In the genomic region with DNA sequence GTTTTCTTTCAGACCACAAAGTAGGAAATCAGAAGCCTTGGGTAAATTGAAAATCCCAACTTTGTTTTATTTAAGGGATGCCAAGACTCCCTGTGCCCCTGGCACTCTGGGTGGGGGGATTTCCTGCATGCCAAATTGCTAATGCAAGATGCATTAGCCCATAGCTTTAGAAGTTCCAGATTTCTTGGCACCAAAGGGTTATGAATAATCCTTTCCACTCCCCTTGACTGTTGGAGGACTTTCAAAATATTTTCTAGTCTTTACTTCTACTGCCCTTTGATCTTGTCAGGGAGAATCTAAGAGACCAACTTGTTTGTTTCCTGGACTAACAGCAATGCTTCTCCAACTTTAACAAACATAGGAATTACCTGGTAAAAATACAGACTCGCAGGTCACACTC, we compare ENCODE assay signal across 17 cellular contexts.
DNase-seq lines count a peak whose midpoint lies in the region; ATAC-seq, FAIRE-seq and TF ChIP-seq lines count a peak whose summit lies in the region.
"Had no signal": no experiment of that assay in that cellular context is flagged by ENCODE, and none has a peak within 500 bp of the region (broad histone marks: within the 10 kb centered on the region; RNA-seq: fewer than 3 reads in every experiment).

No MANE protein-coding gene starts in this region.

- intact Hi-C loops in HepG2 (cut with micrococcal nuclease; ENCODE audit: unreplicated experiment) (no loop called here), left ventricle myocardium superior (cut with micrococcal nuclease) (no loop called here)

- DNase-seq in HepG2 (ENCODE audit: low spot score) (no peak), amniotic epithelial cell (ENCODE audit: low read depth) (peak; percentile 85), foreskin fibroblast (peak; percentile 20 to 57), left ventricle myocardium superior (no peak), ACHN (no peak), WERI-Rb-1 (no peak), erythroblast (lab: John Stamatoyannopoulos, UW) (no peak)
- DNase-seq: activated B cell treated with CpG ODN at 0.5 μM for 24 hours; activated CD8-positive, alpha-beta memory T cell treated with anti-CD3 and anti-CD28 coated beads, Interleukin-2, amount 50 U/mL, for 48 hours; Calu3; head of caudate nucleus; NCI-H187; NCI-H82; stimulated activated CD4-positive, alpha-beta T cell treated with anti-CD3 and anti-CD28 coated beads, Interleukin-12 subunit alpha, Interleukin-12 subunit beta, amount 100 ng/mL, for 4 hours; transverse colon had no signal

- H3K27me3 ChIP-seq in liver (ENCODE audit: control insufficient read depth in 4 of 4, insufficient read depth in 4 of 4, low read length in 3 of 4), result no peaks in the 10 kb centered on the region
- H3K27me3 ChIP-seq in HepG2 (ENCODE audit: control insufficient read depth in 1 of 2, insufficient read depth in 2 of 2, low read length in 2 of 2), result peaks cover 0 to 2% of the 10 kb centered on the region in 2 experiments; a peak in 2 of 5 replicates
- no peaks in the 10 kb centered on the region for H3K27me3 ChIP-seq in WERI-Rb-1 (ENCODE audit: insufficient read depth, low read depth, severe bottlenecking)
- H3K27me3 ChIP-seq: transverse colon had no signal

- H3K9ac ChIP-seq in liver (ENCODE audit: low read depth in 1 of 2, low read length in 2 of 2) (no peak overlapping the region), HepG2 (ENCODE audit: insufficient read depth, low read depth, low read length) (no peak overlapping the region)

- FAIRE-seq in HepG2 (lab: Jason Lieb, UNC), result no peak

- CTCF ChIA-PET in HepG2 (lab: Yijun Ruan, JAX; ENCODE audit: low intra/inter-chr PET ratio, low total read pairs), result no interaction called here

- no peak overlapping the region for H2AFZ ChIP-seq in HepG2 (ENCODE audit: low read length)

- H3K9me3 ChIP-seq in liver (ENCODE audit: control insufficient read depth in 4 of 4, low read length in 3 of 4) (no peaks in the 10 kb centered on the region), HepG2 (ENCODE audit: low read length) (no peaks in the 10 kb centered on the region), WERI-Rb-1 (ENCODE audit: severe bottlenecking) (no peaks in the 10 kb centered on the region)
- H3K9me3 ChIP-seq: transverse colon had no signal

- H3K4me1 ChIP-seq in liver (ENCODE audit: control insufficient read depth in 4 of 4, insufficient read depth in 4 of 4, low read length in 3 of 4), result peaks cover 0 to 6% (median 2%) of the 10 kb centered on the region in 4 donors
- H3K4me1 ChIP-seq in HepG2 (ENCODE audit: insufficient read depth, low read length), result no peaks in the 10 kb centered on the region; the same call in 1 of the 2 replicates
- H3K4me1 ChIP-seq: transverse colon had no signal

- H3K27ac ChIP-seq in liver (ENCODE audit: low read depth in 1 of 2, low read length in 2 of 2) (peak overlapping the region in 1 of 2 donors; percentile 40), HepG2 (ENCODE audit: extremely low read length, insufficient read depth, low read length) (no peak overlapping the region), WERI-Rb-1 (no peak overlapping the region)
- H3K27ac ChIP-seq: 22Rv1, transverse colon had no signal

- ATAC-seq in HepG2 (no peak), left ventricle myocardium superior (no peak)

- TF ChIP-seq CTCF in liver (IDR thresholded peaks at IDR 0.05; ENCODE audit: low read depth, low read length, missing input control) (no peak), HepG2 (CRISPR knock-in tag; IDR thresholded peaks at IDR 0.05) (no peak), foreskin fibroblast (IDR thresholded peaks at IDR 0.05; ENCODE audit: low read depth, low read length) (no peak), WERI-Rb-1 (IDR thresholded peaks at IDR 0.05; ENCODE audit: low read depth, low read length) (no peak)

- BruUV-seq in HepG2 (replicated peaks; lab: Mats Ljungman, UMichigan), result no TSS peak

- no peak overlapping the region for H3K4me3 ChIP-seq in liver (ENCODE audit: low read depth in 1 of 3, low read length in 3 of 3)
- no peak overlapping the region for H3K4me3 ChIP-seq in HepG2 (replicated peaks in 1 of 3; ENCODE audit: insufficient read depth in 1 of 3, low read depth in 2 of 3, low read length in 3 of 3)
- H3K4me3 ChIP-seq in foreskin fibroblast (ENCODE audit: low read depth in 1 of 2, low read length in 2 of 2), result no peak overlapping the region
- H3K4me3 ChIP-seq in WERI-Rb-1 (ENCODE audit: low read depth, low read length), result no peak overlapping the region
- H3K4me3 ChIP-seq: transverse colon had no signal

- 46% methylated on average over 1 of the region's 1 CpG for WGBS in liver
- 0% methylated on average over 1 of the region's 1 CpG for WGBS in HepG2 (ENCODE audit: low lambda C conversion rate)

- no peak overlapping the region for H3K4me2 ChIP-seq in HepG2 (ENCODE audit: low read depth, low read length)

- H3K36me3 ChIP-seq in liver (ENCODE audit: control insufficient read depth in 4 of 4, insufficient read depth in 3 of 4, low read depth in 1 of 4, low read length in 3 of 4) (no peaks in the 10 kb centered on the region), HepG2 (replicated peaks in 1 of 2; ENCODE audit: control insufficient read depth in 1 of 2, insufficient read depth in 2 of 2, low read length in 2 of 2) (no peaks in the 10 kb centered on the region), WERI-Rb-1 (no peaks in the 10 kb centered on the region)
- H3K36me3 ChIP-seq: transverse colon had no signal

- H4K20me1 ChIP-seq in HepG2 (ENCODE audit: insufficient read depth, low read length), result no peaks in the 10 kb centered on the region

- in situ Hi-C loops in HepG2 (cut with HindIII; ENCODE audit: extremely low pct_ligation_motif_present, low pct_unique_long_range_greater_than_20kb), result no loop called here
- in situ Hi-C loops in ACHN (cut with HindIII; ENCODE audit: low pct_ligation_motif_present, low pct_unique_long_range_greater_than_20kb, low sequenced_read_pairs), result no loop called here

- TF ChIP-seq EP300 in HepG2 (IDR thresholded peaks at IDR 0.05; ENCODE audit: low read depth in 2 of 2, low read length in 2 of 2) (no peak), HepG2 (CRISPR knock-in tag; IDR thresholded peaks at IDR 0.05; ENCODE audit: borderline replicate concordance) (no peak)

- no peak for TF ChIP-seq POLR2A in HepG2 (IDR thresholded peaks at IDR 0.05; ENCODE audit: insufficient read depth in 1 of 2, low read depth in 2 of 2, low read length in 2 of 2)
- no peak for TF ChIP-seq POLR2A in erythroblast (IDR thresholded peaks at IDR 0.05; ENCODE audit: low read length)

- TF ChIP-seq RAD21 in liver (IDR thresholded peaks at IDR 0.05) (peak in 1 of 2 donors; percentile 30), HepG2 (CRISPR knock-in tag; IDR thresholded peaks at IDR 0.05) (no peak)

- POLR2A ChIA-PET in HepG2 (lab: Yijun Ruan, JAX), result no interaction called here

- no peaks in the 10 kb centered on the region for H3K79me2 ChIP-seq in HepG2 (ENCODE audit: insufficient read depth, low read length)

TF ChIP-seq in liver, 16 proteins besides CTCF, POLR2A, EP300 and RAD21 (continues in another document):
- peak; percentile 19 to 79 for TF ChIP-seq HNF4A (conservative IDR thresholded peaks at IDR 0.05)
- TF ChIP-seq, protein P1, sequence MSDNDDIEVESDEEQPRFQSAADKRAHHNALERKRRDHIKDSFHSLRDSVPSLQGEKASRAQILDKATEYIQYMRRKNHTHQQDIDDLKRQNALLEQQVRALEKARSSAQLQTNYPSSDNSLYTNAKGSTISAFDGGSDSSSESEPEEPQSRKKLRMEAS (IDR thresholded peaks at IDR 0.05), result no peak
- TF ChIP-seq YY1 (IDR thresholded peaks at IDR 0.05), result peak; percentile 25

TF ChIP-seq in HepG2, 621 proteins besides CTCF, POLR2A, EP300 and RAD21:
- TF ChIP-seq RFXAP (CRISPR knock-in tag; IDR thresholded peaks at IDR 0.05; ENCODE audit: borderline replicate concordance), result no peak
- no peak for TF ChIP-seq IKZF1 (IDR thresholded peaks at IDR 0.05)
- TF ChIP-seq ZNF644 (CRISPR knock-in tag; IDR thresholded peaks at IDR 0.05; ENCODE audit: low read depth), result no peak
- no peak for TF ChIP-seq ZEB1 (IDR thresholded peaks at IDR 0.05; ENCODE audit: insufficient replicate concordance, low read depth)
- no peak for TF ChIP-seq MAZ (IDR thresholded peaks at IDR 0.05; ENCODE audit: borderline replicate concordance, low read depth, low read length)
- no peak for TF ChIP-seq MAZ (CRISPR knock-in tag; IDR thresholded peaks at IDR 0.05; ENCODE audit: low read depth)
- TF ChIP-seq, protein P2, sequence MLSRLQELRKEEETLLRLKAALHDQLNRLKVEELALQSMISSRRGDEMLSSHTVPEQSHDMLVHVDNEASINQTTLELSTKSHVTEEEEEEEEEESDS (CRISPR knock-in tag; IDR thresholded peaks at IDR 0.05; ENCODE audit: borderline replicate concordance), result no peak
- no peak for TF ChIP-seq KLF9 (CRISPR knock-in tag; IDR thresholded peaks at IDR 0.05; ENCODE audit: low read depth)
- TF ChIP-seq, protein P3, sequence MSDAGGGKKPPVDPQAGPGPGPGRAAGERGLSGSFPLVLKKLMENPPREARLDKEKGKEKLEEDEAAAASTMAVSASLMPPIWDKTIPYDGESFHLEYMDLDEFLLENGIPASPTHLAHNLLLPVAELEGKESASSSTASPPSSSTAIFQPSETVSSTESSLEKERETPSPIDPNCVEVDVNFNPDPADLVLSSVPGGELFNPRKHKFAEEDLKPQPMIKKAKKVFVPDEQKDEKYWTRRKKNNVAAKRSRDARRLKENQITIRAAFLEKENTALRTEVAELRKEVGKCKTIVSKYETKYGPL (CRISPR knock-in tag; IDR thresholded peaks at IDR 0.05), result no peak
- no peak for TF ChIP-seq ZFP36L1 (CRISPR knock-in tag; IDR thresholded peaks at IDR 0.05)

Comparison
In these comparisons a context has a peak if more than half of its experiments do, and no peak if none do; other contexts are left out.
1. DNase-seq: peak in amniotic epithelial cell (single experiment) and foreskin fibroblast (2 of 2); none in HepG2 (single experiment), left ventricle myocardium superior (single experiment), ACHN (single experiment), WERI-Rb-1 (single experiment) and erythroblast (0 of 2).